In genomic region chr2:174338155-174338495, GRCh38 we compare ENCODE assay signal across 1 cellular context.
TF ChIP-seq lines count a peak whose summit lies in the region.

No MANE protein-coding gene starts in this region.

TF ChIP-seq in HepG2, 621 proteins besides CTCF, POLR2A, EP300 and RAD21:
- TF ChIP-seq FUBP1 (CRISPR knock-in tag; IDR thresholded peaks at IDR 0.05; ENCODE audit: borderline replicate concordance) (no peak), CBX2 (IDR thresholded peaks at IDR 0.05; ENCODE audit: low read depth, low read length) (peak; percentile 100), CBX2 (CRISPR knock-in tag; IDR thresholded peaks at IDR 0.05; ENCODE audit: low read depth) (no peak)
TF ChIP-seq in HepG2: peak in this region for 1.
